Comparison of ENCODE assay signal across 22 cellular contexts in genomic region chrX:149987613-149988012, GRCh38. TPM values are rescaled to one million over a fixed set of nuclear protein-coding genes. Genes with fewer than 3 reads are reported as not detected.
DNase-seq lines count a peak whose midpoint lies in the region; ATAC-seq, FAIRE-seq and TF ChIP-seq lines count a peak whose summit lies in the region.
"Had no signal": no experiment of that assay in that cellular context is flagged by ENCODE, and none has a peak within 500 bp of the region (broad histone marks: within the 10 kb centered on the region; RNA-seq: fewer than 3 reads in every experiment).

No MANE protein-coding gene starts in this region.

- no peak overlapping the region for H3K4me3 Mint-ChIP-seq in chondrocyte (ENCODE audit: unreplicated experiment)
- H3K4me3 Mint-ChIP-seq: mesothelial cell of epicardium; T-helper 2 cell treated with Interferon-gamma antibody and Interleukin-4, amounts not matched to agents 5 μg/mL and 100 μg/mL, for 36 hours had no signal

- H3K4me1 Mint-ChIP-seq in chondrocyte (ENCODE audit: low read depth) = peaks cover 2% of the 10 kb centered on the region

- no peak overlapping the region for H3K27ac Mint-ChIP-seq in chondrocyte (ENCODE audit: unreplicated experiment)
- H3K27ac Mint-ChIP-seq: mesothelial cell of epicardium; T-helper 2 cell treated with Interferon-gamma antibody and Interleukin-4, amounts not matched to agents 5 μg/mL and 100 μg/mL, for 36 hours had no signal

- peak; percentile 79 for FAIRE-seq in GM19239 (lab: Jason Lieb, UNC)
- no peak for FAIRE-seq in RCC 7860 (lab: Jason Lieb, UNC)

- H3K4me1 ChIP-seq in adrenal gland (replicated peaks in 1 of 2) = no peaks in the 10 kb centered on the region
- H3K4me1 ChIP-seq: psoas muscle had no signal

- no peak for DNase-seq in GM19239 (ENCODE audit: insufficient read length, low spot score)
- DNase-seq in activated CD4-positive, alpha-beta T cell treated with anti-CD3 and anti-CD28 coated beads, Interleukin-2, amount 50 U/mL, for 4 hours = no peak
- no peak for DNase-seq in RCC 7860 (ENCODE audit: low spot score)
- no peak for DNase-seq in adrenal gland
- no peak for DNase-seq in chondrocyte (ENCODE audit: low spot score)
- DNase-seq: activated CD4-positive, CD25-positive, alpha-beta regulatory T cell; activated CD8-positive, alpha-beta memory T cell treated with anti-CD3 and anti-CD28 coated beads for 24 hours; caudate nucleus; effector CD8-positive, alpha-beta T cell; NCI-H1694; NCI-H226; psoas muscle; stimulated activated CD8-positive, alpha-beta memory T cell treated with anti-CD3 and anti-CD28 coated beads, Interleukin-4, amount 100 ng/mL, for 48 hours had no signal

- no peaks in the 10 kb centered on the region for H3K36me3 ChIP-seq in adrenal gland (replicated peaks in 1 of 2)
- H3K36me3 ChIP-seq: esophagus muscularis mucosa had no signal

- H3K4me3 ChIP-seq in adrenal gland = no peak overlapping the region
- H3K4me3 ChIP-seq: esophagus muscularis mucosa, psoas muscle, SK-N-MC, smooth muscle cell had no signal

- TF ChIP-seq POLR2A in adrenal gland (IDR thresholded peaks at IDR 0.05) = no peak

- TF ChIP-seq CTCF in adrenal gland (IDR thresholded peaks at IDR 0.05) = no peak
- TF ChIP-seq CTCF in chondrocyte (IDR thresholded peaks at IDR 0.05) = no peak

- no peaks in the 10 kb centered on the region for H3K9me3 Mint-ChIP-seq in chondrocyte (ENCODE audit: low read depth)
- H3K9me3 Mint-ChIP-seq: T-helper 2 cell treated with Interferon-gamma antibody and Interleukin-4, amounts not matched to agents 5 μg/mL and 100 μg/mL, for 36 hours had no signal

- no peaks in the 10 kb centered on the region for H3K36me3 Mint-ChIP-seq in chondrocyte (ENCODE audit: low read depth)

- intact Hi-C loops in adrenal gland (cut with DNase I) = no loop called here

- ATAC-seq in HG02759 (IDR thresholded peaks at IDR 0.05; ENCODE audit: unreplicated experiment) (peak; percentile 61), HG03354 (IDR thresholded peaks at IDR 0.05; ENCODE audit: poor library complexity, severe bottlenecking, unreplicated experiment) (peak; percentile 87)
- ATAC-seq: psoas muscle had no signal

- no peaks in the 10 kb centered on the region for H3K9me3 ChIP-seq in adrenal gland (replicated peaks in 1 of 3)
- H3K9me3 ChIP-seq: esophagus muscularis mucosa, psoas muscle had no signal

- H3K27ac ChIP-seq in adrenal gland = no peak overlapping the region
- H3K27ac ChIP-seq: esophagus muscularis mucosa, psoas muscle, SK-N-MC had no signal

- no peaks in the 10 kb centered on the region for H3K27me3 Mint-ChIP-seq in chondrocyte (ENCODE audit: low read depth)

- H3K27me3 ChIP-seq in adrenal gland = no peaks in the 10 kb centered on the region
- H3K27me3 ChIP-seq: esophagus muscularis mucosa had no signal

RNA-seq across cellular contexts. Expression of gene EOLA2, which starts 49.3 kb away (rescaled TPM):
- total RNA-seq in adrenal gland (10 to 100 TPM; 17.2 to 34.1 (median 28.7) TPM), chondrocyte (38.9 to 46.6 TPM (median 39.2 TPM) in 3 replicates)
- polyA plus RNA-seq in adrenal gland = 10 to 100 TPM; 27.8 to 53.2 (median 32.6) TPM

RNA-seq across cellular contexts. Expression of gene HSFX4, which starts 58.2 kb away (rescaled TPM):
- not detected for total RNA-seq in adrenal gland
- under 1 TPM in 1 of 3 donors, not detected in 2; 0.10 TPM for polyA plus RNA-seq in adrenal gland
- total RNA-seq in chondrocyte = not detected in 3 replicates
- total RNA-seq: esophagus muscularis mucosa, M059J, mesothelial cell of epicardium, psoas muscle, smooth muscle cell had no signal
- polyA plus RNA-seq: neural cell, smooth muscle cell had no signal
